ENCODE assay signal across 10 cellular contexts in the genomic region with DNA sequence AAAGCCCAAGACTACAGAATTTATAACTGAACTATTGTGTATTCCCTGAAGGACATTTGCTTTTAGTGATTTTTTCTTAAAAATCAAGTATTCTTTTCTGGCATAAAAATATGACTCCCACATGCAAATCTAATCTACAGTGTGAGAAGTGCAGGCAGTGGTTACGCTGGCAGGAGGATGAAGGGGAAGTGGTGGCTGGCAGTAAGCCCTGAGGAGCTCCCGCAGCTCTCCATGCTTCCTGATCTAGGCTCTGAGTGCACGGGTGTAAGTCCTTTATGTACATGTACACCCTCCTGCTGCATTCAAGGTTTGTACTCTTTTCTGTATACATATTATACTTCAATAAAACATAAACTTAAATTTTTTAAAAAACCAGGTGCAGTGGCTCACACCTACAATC.
A peak's percentile ranks its signal among the peaks of the same experiment; 100 is the strongest.
DNase-seq lines count a peak whose midpoint lies in the region; ATAC-seq, FAIRE-seq and TF ChIP-seq lines count a peak whose summit lies in the region.
"Had no signal": no experiment of that assay in that cellular context is flagged by ENCODE, and none has a peak within 500 bp of the region (broad histone marks: within the 10 kb centered on the region; RNA-seq: fewer than 3 reads in every experiment).

No MANE protein-coding gene starts in this region.

- no peak for TF ChIP-seq RAD21 in K562 (CRISPR knock-in tag; conservative IDR thresholded peaks at IDR 0.05 in 1 of 2, IDR thresholded peaks at IDR 0.05 in 1 of 2)

- no peaks in the 10 kb centered on the region for H3K9me3 ChIP-seq in K562 (replicated peaks; ENCODE audit: control insufficient read depth, insufficient read depth, low read depth, low read length)
- H3K9me3 ChIP-seq: ascending aorta had no signal

- WGBS in K562 (ENCODE audit: insufficient coverage, low coverage, missing lambda C conversion rate), result 14% methylated on average over 3 of the region's 3 CpGs

- H3K27me3 Mint-ChIP-seq in naive thymus-derived CD8-positive, alpha-beta T cell, result no peaks in the 10 kb centered on the region

- TF ChIP-seq POLR2A in K562 (conservative IDR thresholded peaks at IDR 0.05), result no peak

- CTCF ChIA-PET in K562 (lab: Yijun Ruan, JAX; ENCODE audit: low intra/inter-chr PET ratio), result no interaction called here

- TF ChIP-seq EP300 in K562 (IDR thresholded peaks at IDR 0.05; ENCODE audit: low read length), result no peak

- in situ Hi-C loops in K562 (cut with MboI), result loop anchor here (5.0 to 10.0 kb wide), 4 partner anchors 152 to 1335 kb away; no protein-coding TSS in a partner anchor

- ATAC-seq in K562, result peak; percentile 35; the same call in 1 of the 3 replicates
- ATAC-seq in naive thymus-derived CD8-positive, alpha-beta T cell, result peak; percentile 60 to 66
- no peak for ATAC-seq in GM18868 (IDR thresholded peaks at IDR 0.05; ENCODE audit: unreplicated experiment)

- no peak overlapping the region for H3K27ac ChIP-seq in K562 (ENCODE audit: extremely low read depth, low read depth, low read length)
- H3K27ac ChIP-seq: ascending aorta had no signal

- DNase-seq in GDM1 (lab: John Stamatoyannopoulos, UW) (peak; percentile 88), NAMALWA (ENCODE audit: low spot score) (peak; percentile 66), K562 (ENCODE audit: extremely low read depth in 1 of 4, low spot score in 3 of 4) (no peak), kidney glomerular epithelial cell (lab: John Stamatoyannopoulos, UW) (no peak), HuH-7.5 (ENCODE audit: low spot score) (no peak)
- peak in 4 of 10 donors; percentile 25 to 29 (median 27) for DNase-seq in naive thymus-derived CD8-positive, alpha-beta T cell
- DNase-seq in stimulated activated CD4-positive, alpha-beta T cell treated with anti-CD3 and anti-CD28 coated beads, Interleukin-1b, Interleukin-23, amount 100 ng/mL, for 48 hours, result no peak

- intact Hi-C loops in K562 (cut with micrococcal nuclease), result loop anchor here (5.0 to 10.0 kb wide), 3 partner anchors 82 to 585 kb away; no protein-coding TSS in a partner anchor

- H3K27ac Mint-ChIP-seq in naive thymus-derived CD8-positive, alpha-beta T cell, result peak overlapping the region in 5 of 10 donors; percentile 16 to 83 (median 56)

- POLR2A ChIA-PET in K562 (lab: Yijun Ruan, JAX), result interaction anchor here (0.6 to 0.7 kb wide), 2 partner anchors 16 to 412 kb away, joined by 3 read pairs; no protein-coding TSS in a partner anchor
- POLR2A ChIA-PET in naive thymus-derived CD8-positive, alpha-beta T cell (lab: Charles Lee), result no interaction called here

- no peak overlapping the region for H3K4me2 ChIP-seq in K562 (ENCODE audit: insufficient read depth, low read length)

- no peak overlapping the region for H3K9ac ChIP-seq in K562 (ENCODE audit: insufficient read depth in 1 of 2, low read depth in 2 of 2, low read length in 2 of 2)

- H3K9me1 ChIP-seq in K562 (ENCODE audit: control insufficient read depth, insufficient read depth, low read length), result no peaks in the 10 kb centered on the region

- H3K4me1 ChIP-seq in K562 (replicated peaks in 1 of 2; ENCODE audit: control insufficient read depth in 2 of 2, insufficient read depth in 2 of 2, low read length in 2 of 2), result peaks cover 6 to 9% of the 10 kb centered on the region in 2 experiments
- H3K4me1 ChIP-seq: ascending aorta had no signal

- FAIRE-seq in K562 (lab: Jason Lieb, UNC), result no peak
- FAIRE-seq: islet of Langerhans had no signal

- no TSS peak for BruUV-seq in K562 (replicated peaks; lab: Mats Ljungman, UMichigan)

- peaks cover 16 to 70% (median 41%) of the 10 kb centered on the region in 4 donors for H3K4me1 Mint-ChIP-seq in naive thymus-derived CD8-positive, alpha-beta T cell

- H2AFZ ChIP-seq in K562 (ENCODE audit: low read depth, low read length), result no peak overlapping the region

- no peaks in the 10 kb centered on the region for H3K79me2 ChIP-seq in K562 (ENCODE audit: control insufficient read depth, insufficient read depth, low read length)

- peak overlapping the region in 7 of 10 donors; percentile 10 to 62 (median 28) for H3K4me3 Mint-ChIP-seq in naive thymus-derived CD8-positive, alpha-beta T cell

- H3K27me3 ChIP-seq in K562 (ENCODE audit: control insufficient read depth in 2 of 2, insufficient read depth in 2 of 2, low read length in 2 of 2), result no peaks in the 10 kb centered on the region
- H3K27me3 ChIP-seq: ascending aorta had no signal

- H3K9me3 Mint-ChIP-seq in naive thymus-derived CD8-positive, alpha-beta T cell, result no peaks in the 10 kb centered on the region

- TF ChIP-seq CTCF in K562 (IDR thresholded peaks at IDR 0.05 in 2 of 3, conservative IDR thresholded peaks at IDR 0.05 in 1 of 3; ENCODE audit: insufficient read depth in 2 of 3, low read depth in 1 of 3, low read length in 3 of 3), result no peak

- H4K20me1 ChIP-seq in K562 (replicated peaks; ENCODE audit: control insufficient read depth, insufficient read depth, low read length), result no peaks in the 10 kb centered on the region

- H3K36me3 ChIP-seq in K562 (ENCODE audit: control insufficient read depth, insufficient read depth, low read length), result peaks cover 3% of the 10 kb centered on the region; the same call in 1 of the 3 replicates
- H3K36me3 ChIP-seq: ascending aorta had no signal

- H3K36me3 Mint-ChIP-seq in naive thymus-derived CD8-positive, alpha-beta T cell, result peaks cover 0 to 11% (median 0%) of the 10 kb centered on the region in 3 donors

- no peak overlapping the region for H3K4me3 ChIP-seq in K562
- H3K4me3 ChIP-seq: ascending aorta had no signal

TF ChIP-seq in K562, 482 proteins besides CTCF, POLR2A, EP300 and RAD21 (continues in another document):
- no peak for TF ChIP-seq CSDE1 (IDR thresholded peaks at IDR 0.05)
- TF ChIP-seq ZNF175 (CRISPR knock-in tag; IDR thresholded peaks at IDR 0.05; ENCODE audit: low read depth), result no peak
- no peak for TF ChIP-seq ZNF561 (CRISPR knock-in tag; conservative IDR thresholded peaks at IDR 0.05)
- 0 out of 2 replicates have a peak, but pooled peaks have one; percentile 14 for TF ChIP-seq BHLHE40 (IDR thresholded peaks at IDR 0.05; ENCODE audit: low read length)
- TF ChIP-seq CBX1 (IDR thresholded peaks at IDR 0.05; ENCODE audit: low read depth), result no peak
- TF ChIP-seq SRF (CRISPR knock-in tag; IDR thresholded peaks at IDR 0.05), result no peak
- TF ChIP-seq, protein P1, sequence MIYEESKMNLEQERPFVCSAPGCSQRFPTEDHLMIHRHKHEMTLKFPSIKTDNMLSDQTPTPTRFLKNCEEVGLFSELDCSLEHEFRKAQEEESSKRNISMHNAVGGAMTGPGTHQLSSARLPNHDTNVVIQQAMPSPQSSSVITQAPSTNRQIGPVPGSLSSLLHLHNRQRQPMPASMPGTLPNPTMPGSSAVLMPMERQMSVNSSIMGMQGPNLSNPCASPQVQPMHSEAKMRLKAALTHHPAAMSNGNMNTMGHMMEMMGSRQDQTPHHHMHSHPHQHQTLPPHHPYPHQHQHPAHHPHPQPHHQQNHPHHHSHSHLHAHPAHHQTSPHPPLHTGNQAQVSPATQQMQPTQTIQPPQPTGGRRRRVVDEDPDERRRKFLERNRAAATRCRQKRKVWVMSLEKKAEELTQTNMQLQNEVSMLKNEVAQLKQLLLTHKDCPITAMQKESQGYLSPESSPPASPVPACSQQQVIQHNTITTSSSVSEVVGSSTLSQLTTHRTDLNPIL (CRISPR knock-in tag; IDR thresholded peaks at IDR 0.05), result no peak
- no peak for TF ChIP-seq SMAD4 (CRISPR knock-in tag; conservative IDR thresholded peaks at IDR 0.05)
- TF ChIP-seq, protein P2, sequence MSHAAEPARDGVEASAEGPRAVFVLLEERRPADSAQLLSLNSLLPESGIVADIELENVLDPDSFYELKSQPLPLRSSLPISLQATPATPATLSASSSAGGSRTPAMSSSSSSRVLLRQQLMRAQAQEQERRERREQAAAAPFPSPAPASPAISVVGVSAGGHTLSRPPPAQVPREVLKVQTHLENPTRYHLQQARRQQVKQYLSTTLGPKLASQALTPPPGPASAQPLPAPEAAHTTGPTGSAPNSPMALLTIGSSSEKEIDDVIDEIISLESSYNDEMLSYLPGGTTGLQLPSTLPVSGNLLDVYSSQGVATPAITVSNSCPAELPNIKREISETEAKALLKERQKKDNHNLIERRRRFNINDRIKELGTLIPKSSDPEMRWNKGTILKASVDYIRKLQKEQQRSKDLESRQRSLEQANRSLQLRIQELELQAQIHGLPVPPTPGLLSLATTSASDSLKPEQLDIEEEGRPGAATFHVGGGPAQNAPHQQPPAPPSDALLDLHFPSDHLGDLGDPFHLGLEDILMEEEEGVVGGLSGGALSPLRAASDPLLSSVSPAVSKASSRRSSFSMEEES (CRISPR knock-in tag; IDR thresholded peaks at IDR 0.05), result no peak
- TF ChIP-seq, protein P3, sequence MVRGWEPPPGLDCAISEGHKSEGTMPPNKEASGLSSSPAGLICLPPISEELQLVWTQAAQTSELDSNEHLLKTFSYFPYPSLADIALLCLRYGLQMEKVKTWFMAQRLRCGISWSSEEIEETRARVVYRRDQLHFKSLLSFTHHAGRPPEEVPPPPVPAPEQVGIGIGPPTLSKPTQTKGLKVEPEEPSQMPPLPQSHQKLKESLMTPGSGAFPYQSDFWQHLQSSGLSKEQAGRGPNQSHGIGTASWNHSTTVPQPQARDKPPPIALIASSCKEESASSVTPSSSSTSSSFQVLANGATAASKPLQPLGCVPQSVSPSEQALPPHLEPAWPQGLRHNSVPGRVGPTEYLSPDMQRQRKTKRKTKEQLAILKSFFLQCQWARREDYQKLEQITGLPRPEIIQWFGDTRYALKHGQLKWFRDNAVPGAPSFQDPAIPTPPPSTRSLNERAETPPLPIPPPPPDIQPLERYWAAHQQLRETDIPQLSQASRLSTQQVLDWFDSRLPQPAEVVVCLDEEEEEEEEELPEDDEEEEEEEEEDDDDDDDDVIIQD (CRISPR knock-in tag; IDR thresholded peaks at IDR 0.05), result no peak
- TF ChIP-seq, protein P4, sequence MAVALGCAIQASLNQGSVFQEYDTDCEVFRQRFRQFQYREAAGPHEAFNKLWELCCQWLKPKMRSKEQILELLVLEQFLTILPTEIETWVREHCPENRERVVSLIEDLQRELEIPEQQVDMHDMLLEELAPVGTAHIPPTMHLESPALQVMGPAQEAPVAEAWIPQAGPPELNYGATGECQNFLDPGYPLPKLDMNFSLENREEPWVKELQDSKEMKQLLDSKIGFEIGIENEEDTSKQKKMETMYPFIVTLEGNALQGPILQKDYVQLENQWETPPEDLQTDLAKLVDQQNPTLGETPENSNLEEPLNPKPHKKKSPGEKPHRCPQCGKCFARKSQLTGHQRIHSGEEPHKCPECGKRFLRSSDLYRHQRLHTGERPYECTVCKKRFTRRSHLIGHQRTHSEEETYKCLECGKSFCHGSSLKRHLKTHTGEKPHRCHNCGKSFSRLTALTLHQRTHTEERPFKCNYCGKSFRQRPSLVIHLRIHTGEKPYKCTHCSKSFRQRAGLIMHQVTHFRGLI (CRISPR knock-in tag; IDR thresholded peaks at IDR 0.05), result no peak
- TF ChIP-seq RCOR1 (IDR thresholded peaks at IDR 0.05; ENCODE audit: borderline replicate concordance in 1 of 2, low read depth in 2 of 2, low read length in 2 of 2), result 0 out of 4 replicates have a peak, but pooled peaks of 1 of the 2 experiments have one; percentile 35
- no peak for TF ChIP-seq ZBTB1 (CRISPR knock-in tag; IDR thresholded peaks at IDR 0.05; ENCODE audit: borderline replicate concordance, low read depth)
- TF ChIP-seq STAT5A (IDR thresholded peaks at IDR 0.05; ENCODE audit: borderline replicate concordance, low read length), result no peak
- no peak for TF ChIP-seq ZBTB8A (IDR thresholded peaks at IDR 0.05; ENCODE audit: partially characterized antibody)

Comparison
In these comparisons a context has a peak if more than half of its experiments do, and no peak if none do; other contexts are left out.
1. DNase-seq: peak in GDM1 (single experiment) and NAMALWA (single experiment); none in K562 (0 of 4), kidney glomerular epithelial cell (single experiment), stimulated activated CD4-positive, alpha-beta T cell treated with anti-CD3 and anti-CD28 coated beads, Interleukin-1b, Interleukin-23, amount 100 ng/mL, for 48 hours (single experiment) and HuH-7.5 (single experiment).